9 cellular contexts compared by ENCODE assay signal in genomic region chr2:205868773-205869333, GRCh38.
DNase-seq lines count a peak whose midpoint lies in the region; ATAC-seq, FAIRE-seq and TF ChIP-seq lines count a peak whose summit lies in the region.
"Had no signal": no experiment of that assay in that cellular context is flagged by ENCODE, and none has a peak within 500 bp of the region (broad histone marks: within the 10 kb centered on the region; RNA-seq: fewer than 3 reads in every experiment).

No MANE protein-coding gene starts in this region.

- H3K79me1 ChIP-seq in mesendoderm (ENCODE audit: low read length): no peaks in the 10 kb centered on the region

- no peak for TF ChIP-seq CTCF in right atrium auricular region (IDR thresholded peaks at IDR 0.05)
- no peak for TF ChIP-seq CTCF in GM12878 (IDR thresholded peaks at IDR 0.05 in 2 of 3, conservative IDR thresholded peaks at IDR 0.05 in 1 of 3; ENCODE audit: control insufficient read depth in 2 of 3, extremely low read depth in 1 of 3, insufficient read depth in 1 of 3, low read depth in 3 of 3, low read length in 3 of 3)
- TF ChIP-seq CTCF in upper lobe of right lung (IDR thresholded peaks at IDR 0.05): no peak

- no peak overlapping the region for H4K5ac ChIP-seq in mesendoderm (ENCODE audit: low read length)

- no peak for TF ChIP-seq RAD21 in GM12878 (IDR thresholded peaks at IDR 0.05; ENCODE audit: insufficient read depth, low read depth, low read length)

- H3K27ac ChIP-seq in right atrium auricular region (no peak overlapping the region), GM12878 (ENCODE audit: control insufficient read depth, insufficient read depth) (no peak overlapping the region), upper lobe of right lung (no peak overlapping the region), mesendoderm (ENCODE audit: low read depth, low read length) (no peak overlapping the region)
- H3K27ac ChIP-seq: ovary had no signal

- no peaks in the 10 kb centered on the region for H3K9me3 ChIP-seq in right atrium auricular region
- no peaks in the 10 kb centered on the region for H3K9me3 ChIP-seq in GM12878 (replicated peaks; ENCODE audit: control insufficient read depth, insufficient read depth, low read length)
- no peaks in the 10 kb centered on the region for H3K9me3 ChIP-seq in upper lobe of right lung
- H3K9me3 ChIP-seq: ovary had no signal

- RAD21 ChIA-PET in GM12878 (lab: Charles Lee; ENCODE audit: unreplicated experiment): no interaction called here

- H3K79me2 ChIP-seq in GM12878 (ENCODE audit: control insufficient read depth, insufficient read depth, low read length) (no peaks in the 10 kb centered on the region), mesendoderm (ENCODE audit: control insufficient read depth, insufficient read depth, low read length) (no peaks in the 10 kb centered on the region)

- no peak overlapping the region for H2AK5ac ChIP-seq in mesendoderm (ENCODE audit: low read length)

- no peak overlapping the region for H2BK15ac ChIP-seq in mesendoderm (replicated peaks; ENCODE audit: low read depth)

- intact Hi-C loops in left ventricle myocardium superior (cut with micrococcal nuclease) (no loop called here), GM12878 (cut with micrococcal nuclease; ENCODE audit: unreplicated experiment) (no loop called here), upper lobe of right lung (cut with DNase I) (no loop called here)

- CTCF ChIA-PET in GM12878 (lab: Yijun Ruan, JAX): interaction anchor here (0.6 kb wide), 1 partner anchor 17 kb away, joined by 3 read pairs; no protein-coding TSS in a partner anchor

- H2BK5ac ChIP-seq in mesendoderm (ENCODE audit: low read length): no peak overlapping the region

- H4K20me1 ChIP-seq in GM12878 (ENCODE audit: control insufficient read depth, insufficient read depth): no peaks in the 10 kb centered on the region

- H3K56ac ChIP-seq in mesendoderm (ENCODE audit: low read length): no peak overlapping the region

- ATAC-seq in left ventricle myocardium superior: peak; percentile 50
- ATAC-seq in GM12878: peak; percentile 42
- ATAC-seq in upper lobe of right lung: peak; percentile 93

- no peak overlapping the region for H3K4ac ChIP-seq in mesendoderm (ENCODE audit: low read depth, low read length)

- H3K4me2 ChIP-seq in GM12878 (ENCODE audit: control insufficient read depth, insufficient read depth) (no peak overlapping the region), mesendoderm (ENCODE audit: low read length) (no peak overlapping the region)

- H3K4me1 ChIP-seq in right atrium auricular region (peaks cover 0 to 5% of the 10 kb centered on the region in 2 donors), GM12878 (ENCODE audit: control insufficient read depth, insufficient read depth, low read length) (no peaks in the 10 kb centered on the region), upper lobe of right lung (no peaks in the 10 kb centered on the region), mesendoderm (ENCODE audit: control insufficient read depth, low read depth, low read length) (no peaks in the 10 kb centered on the region)

- 37% methylated on average over 8 of the region's 8 CpGs for WGBS in GM12878 (ENCODE audit: insufficient coverage, insufficient replicate concordance, low lambda C conversion rate, missing lambda C conversion rate)
- no CpG with 5 or more reads among the region's 8 CpGs for whole genome bisulfite sequencing in mesendoderm (ENCODE audit: extremely low coverage, insufficient coverage, low lambda C conversion rate)

- H3K27me3 ChIP-seq in right atrium auricular region (no peaks in the 10 kb centered on the region), GM12878 (replicated peaks in 1 of 2; ENCODE audit: control insufficient read depth in 2 of 2, insufficient read depth in 2 of 2, low read length in 1 of 2) (no peaks in the 10 kb centered on the region), upper lobe of right lung (no peaks in the 10 kb centered on the region), mesendoderm (ENCODE audit: insufficient read depth, low read length, poor library complexity) (no peaks in the 10 kb centered on the region)
- H3K27me3 ChIP-seq: ovary had no signal

- no peak overlapping the region for H3K23ac ChIP-seq in mesendoderm (ENCODE audit: low read length)

- H3K9ac ChIP-seq in GM12878 (ENCODE audit: control insufficient read depth, insufficient read depth, low read length): no peak overlapping the region
- H3K9ac ChIP-seq in mesendoderm (ENCODE audit: low read length): no peak overlapping the region

- TF ChIP-seq EP300 in GM12878 (IDR thresholded peaks at IDR 0.05; ENCODE audit: borderline replicate concordance in 1 of 2, control insufficient read depth in 1 of 2, low read depth in 2 of 2, low read length in 2 of 2): no peak

- no peak overlapping the region for H3K4me3 ChIP-seq in right atrium auricular region
- H3K4me3 ChIP-seq in Jurkat, Clone E6-1 (ENCODE audit: low read length): no peak overlapping the region
- no peak overlapping the region for H3K4me3 ChIP-seq in GM12878
- H3K4me3 ChIP-seq in upper lobe of right lung: no peak overlapping the region
- H3K4me3 ChIP-seq in mesendoderm (ENCODE audit: low read length): no peak overlapping the region
- H3K4me3 ChIP-seq: ovary had no signal

- H2AFZ ChIP-seq in GM12878 (ENCODE audit: control insufficient read depth, low read depth, low read length): no peak overlapping the region

- H3K18ac ChIP-seq in mesendoderm (ENCODE audit: low read length): no peak overlapping the region

- DNase-seq in left ventricle myocardium superior (no peak), right atrium auricular region (ENCODE audit: low spot score) (no peak), GM12878 (ENCODE audit: low read depth, low spot score) (no peak), upper lobe of right lung (no peak), D341Med (ENCODE audit: low spot score) (no peak), mesendoderm (no peak), NCI-H526 treated with DMSO at 0.1 percent for 48 hours (lab: John Stamatoyannopoulos, UW) (no peak)
- DNase-seq in Jurkat, Clone E6-1 (ENCODE audit: low read depth, low spot score): peak; percentile 19
- DNase-seq: ovary had no signal

- BruUV-seq in GM12878 (replicated peaks; lab: Mats Ljungman, UMichigan): no TSS peak

- no peak for FAIRE-seq in GM12878 (lab: Jason Lieb, UNC)

- in situ Hi-C loops in GM12878 (cut with MboI): no loop called here

- POLR2A ChIA-PET in GM12878 (lab: Charles Lee): no interaction called here

- SMC1A ChIA-PET in GM12878 (lab: Charles Lee; ENCODE audit: uncharacterized antibody, unreplicated experiment): interaction anchor here (2.3 kb wide), 1 partner anchor 10 kb away, joined by 6 read pairs; no protein-coding TSS in a partner anchor

- H3K36me3 ChIP-seq in right atrium auricular region: no peaks in the 10 kb centered on the region
- H3K36me3 ChIP-seq in GM12878 (ENCODE audit: control insufficient read depth in 2 of 2, insufficient read depth in 2 of 2, low read length in 1 of 2): no peaks in the 10 kb centered on the region
- H3K36me3 ChIP-seq in upper lobe of right lung: no peaks in the 10 kb centered on the region
- no peaks in the 10 kb centered on the region for H3K36me3 ChIP-seq in mesendoderm (ENCODE audit: control insufficient read depth, insufficient read depth, low read length)
- H3K36me3 ChIP-seq: ovary had no signal

- H2BK120ac ChIP-seq in mesendoderm (ENCODE audit: low read depth, low read length): no peak overlapping the region

- no peak overlapping the region for H4K8ac ChIP-seq in mesendoderm (ENCODE audit: low read depth, low read length)

- no peak for TF ChIP-seq POLR2A in GM12878 (IDR thresholded peaks at IDR 0.05; ENCODE audit: low read depth, low read length)

TF ChIP-seq in GM12878, 131 proteins besides CTCF, POLR2A, EP300 and RAD21 (continues in another document):
- no peak for TF ChIP-seq CBX5 (IDR thresholded peaks at IDR 0.05; ENCODE audit: low read depth)
- no peak for TF ChIP-seq MTA3 (IDR thresholded peaks at IDR 0.05; ENCODE audit: borderline replicate concordance, low read length)
- no peak for TF ChIP-seq REST (IDR thresholded peaks at IDR 0.05; ENCODE audit: low read depth, low read length)
- no peak for TF ChIP-seq BCL11A (IDR thresholded peaks at IDR 0.05; ENCODE audit: low read depth, low read length)
- TF ChIP-seq POLR2AphosphoS2 (IDR thresholded peaks at IDR 0.05; ENCODE audit: low read depth, low read length): no peak

Comparison
In these comparisons a context has a peak if more than half of its experiments do, and no peak if none do; other contexts are left out.
1. ATAC-seq: peak in every context shown above with its lines; median percentile 93 in upper lobe of right lung; 50 in left ventricle myocardium superior; 42 in GM12878.